8 cellular contexts compared by ENCODE assay signal in the genomic region with DNA sequence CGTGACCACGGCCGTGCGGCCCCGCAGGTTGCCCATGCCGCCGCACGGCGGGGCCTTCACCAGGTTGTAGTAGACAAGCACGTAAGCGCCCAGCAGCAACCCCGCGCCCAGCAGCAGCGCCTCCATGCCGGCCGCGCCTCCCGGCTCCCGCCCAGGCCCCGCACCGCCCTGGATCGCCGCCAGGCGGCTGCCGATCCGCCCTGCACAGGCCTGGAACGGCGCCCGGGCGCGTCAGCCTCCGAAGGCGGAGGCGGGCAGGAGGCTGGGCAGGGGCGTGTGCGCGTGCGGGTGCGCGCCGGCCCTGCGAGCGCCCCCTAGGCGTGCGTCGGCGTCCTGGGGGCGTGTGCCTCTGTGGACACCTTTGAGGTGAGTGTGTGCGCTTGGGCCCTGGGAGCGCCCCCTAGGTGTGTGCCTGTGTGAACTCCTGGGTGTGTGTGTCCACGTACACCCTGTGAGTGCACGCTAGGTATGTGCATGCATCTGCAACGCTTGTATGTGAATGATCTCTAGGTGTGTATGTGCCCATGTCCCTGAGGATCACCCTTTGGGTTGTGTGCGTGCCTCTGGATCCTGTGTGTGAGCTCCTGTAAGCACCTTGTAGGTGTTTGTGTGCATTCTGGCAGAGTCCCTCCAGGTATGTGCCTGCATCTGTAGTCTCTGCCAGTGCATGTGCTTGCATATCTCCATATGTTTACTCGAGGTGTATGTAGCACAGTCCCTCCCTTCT. TPM values are rescaled to one million over a fixed set of nuclear protein-coding genes. Genes with fewer than 3 reads are reported as not detected.
DNase-seq lines count a peak whose midpoint lies in the region; ATAC-seq and TF ChIP-seq lines count a peak whose summit lies in the region.

A gene with protein sequence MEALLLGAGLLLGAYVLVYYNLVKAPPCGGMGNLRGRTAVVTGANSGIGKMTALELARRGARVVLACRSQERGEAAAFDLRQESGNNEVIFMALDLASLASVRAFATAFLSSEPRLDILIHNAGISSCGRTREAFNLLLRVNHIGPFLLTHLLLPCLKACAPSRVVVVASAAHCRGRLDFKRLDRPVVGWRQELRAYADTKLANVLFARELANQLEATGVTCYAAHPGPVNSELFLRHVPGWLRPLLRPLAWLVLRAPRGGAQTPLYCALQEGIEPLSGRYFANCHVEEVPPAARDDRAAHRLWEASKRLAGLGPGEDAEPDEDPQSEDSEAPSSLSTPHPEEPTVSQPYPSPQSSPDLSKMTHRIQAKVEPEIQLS (minus strand): TSS at position 261 of the 727 bp plus-strand sequence. CDS start 135 bp downstream, at position 126.

- DNase-seq in DMS 273 (lab: John Stamatoyannopoulos, UW; ENCODE audit: unreplicated experiment) (peak; percentile 98), IMR-90 (peak; percentile 83), activated T-cell treated with anti-CD3 and anti-CD28 coated beads for 4 hours (peak; percentile 86), epithelial cell of esophagus (ENCODE audit: low read depth) (peak; percentile 96), mucosa of descending colon (peak; percentile 95 to 97 (median 95))
- DNase-seq in stimulated activated CD8-positive, alpha-beta memory T cell treated with anti-CD3 and anti-CD28 coated beads, Interleukin-4, amount 100 ng/mL, for 4 hours (ENCODE audit: low read depth in 2 of 2, low spot score in 1 of 2): peak; percentile 73 to 84

- H3K27me3 ChIP-seq in IMR-90 (ENCODE audit: control insufficient read depth, insufficient read depth, low read length) (no peaks in the 10 kb centered on the region), OCI-LY3 (ENCODE audit: low read depth, low read length) (no peaks in the 10 kb centered on the region)

- no peak within 1 kb of the TSS for H3K18ac ChIP-seq in IMR-90 (ENCODE audit: low read depth, low read length)

- H3K79me2 ChIP-seq in OCI-LY3 (ENCODE audit: low read length): peaks cover 43% of the 10 kb centered on the region

- CTCF ChIA-PET in IMR-90 (lab: Yijun Ruan, JAX): interaction anchor here (0.9 to 1.7 kb wide), 4 partner anchors 49 to 139 kb away, joined by 3 to 6 read pairs (median 4); no protein-coding TSS in a partner anchor

- WGBS in IMR-90 (ENCODE audit: extremely low coverage in 2 of 2, insufficient read length in 1 of 2), 2 experiments: 0% methylated on average over 26 of the region's 55 CpGs; no CpG with 5 or more reads in 1 of the 2 experiments

- POLR2A ChIA-PET in IMR-90 (lab: Charles Lee; ENCODE audit: unreplicated experiment): interaction anchor here (0.5 kb wide), 1 partner anchor 243 kb away, joined by 3 read pairs; no protein-coding TSS in a partner anchor

- TF ChIP-seq CTCF in IMR-90 (conservative IDR thresholded peaks at IDR 0.05; ENCODE audit: low read depth, low read length) (peak; percentile 94), OCI-LY3 (IDR thresholded peaks at IDR 0.05; ENCODE audit: low read depth, low read length) (peak; percentile 98), epithelial cell of esophagus (IDR thresholded peaks at IDR 0.05; ENCODE audit: insufficient read depth, low read depth, low read length, missing control alignments) (peak; percentile 62), mucosa of descending colon (IDR thresholded peaks at IDR 0.05) (peak; percentile 92)

- H3K56ac ChIP-seq in IMR-90 (ENCODE audit: extremely low read depth, insufficient read depth, low read length): 0 out of 2 replicates have a peak within 1 kb of the TSS, but pooled peaks have one; percentile 9

- no peaks in the 10 kb centered on the region for H3K9me3 ChIP-seq in IMR-90 (ENCODE audit: control insufficient read depth, insufficient read depth, low read length)
- H3K9me3 ChIP-seq in OCI-LY3 (ENCODE audit: insufficient read depth, low read length): no peaks in the 10 kb centered on the region
- no peaks in the 10 kb centered on the region for H3K9me3 ChIP-seq in mucosa of descending colon

- H2AFZ ChIP-seq in IMR-90 (replicated peaks; ENCODE audit: low read length, poor library complexity) (peak within 1 kb of the TSS; percentile 97), OCI-LY3 (ENCODE audit: low read depth, low read length) (no peak within 1 kb of the TSS; the same call in 1 of the 2 replicates)

- H4K91ac ChIP-seq in IMR-90 (ENCODE audit: insufficient read depth, low read depth, low read length): no peak within 1 kb of the TSS

- peak; percentile 43 for TF ChIP-seq RAD21 in IMR-90 (IDR thresholded peaks at IDR 0.05; ENCODE audit: low read length)

- H3K27ac ChIP-seq in IMR-90 (ENCODE audit: insufficient read depth, low read length) (peak within 1 kb of the TSS; percentile 27; the same call in 1 of the 2 replicates), OCI-LY3 (ENCODE audit: low read length) (peak within 1 kb of the TSS; percentile 82)

- H3K4me1 ChIP-seq in IMR-90 (ENCODE audit: control insufficient read depth, insufficient read depth, low read length) (peaks cover 10% of the 10 kb centered on the region), OCI-LY3 (ENCODE audit: low read length) (peaks cover 32% of the 10 kb centered on the region), mucosa of descending colon (ENCODE audit: low read depth) (peaks cover 31% of the 10 kb centered on the region)

- H2BK15ac ChIP-seq in IMR-90 (ENCODE audit: low read depth, low read length): no peak within 1 kb of the TSS

- H4K5ac ChIP-seq in IMR-90 (ENCODE audit: low read depth, low read length): peak within 1 kb of the TSS; percentile 43; the same call in 1 of the 2 replicates

- H4K8ac ChIP-seq in IMR-90 (ENCODE audit: low read depth in 2 of 2, low read length in 2 of 2): peak within 1 kb of the TSS in 1 of 2 experiments; percentile 28; a peak in 1 of 4 replicates

- H3K4ac ChIP-seq in IMR-90 (ENCODE audit: low read depth, low read length): peak within 1 kb of the TSS; percentile 16; the same call in 1 of the 2 replicates

- 0 out of 2 replicates have a peak within 1 kb of the TSS, but pooled peaks have one; percentile 4 for H3K14ac ChIP-seq in IMR-90 (replicated peaks; ENCODE audit: low read depth, low read length)

- H2AK5ac ChIP-seq in IMR-90 (ENCODE audit: low read depth, low read length): peak within 1 kb of the TSS; percentile 59; the same call in 1 of the 2 replicates

- TF ChIP-seq POLR2A in IMR-90 (IDR thresholded peaks at IDR 0.05; ENCODE audit: low read depth, low read length): no peak

- H3K23ac ChIP-seq in IMR-90 (ENCODE audit: low read depth, low read length): peak within 1 kb of the TSS; percentile 46

- peaks cover 20% of the 10 kb centered on the region for H3K36me3 ChIP-seq in IMR-90 (ENCODE audit: control insufficient read depth, insufficient read depth, low read length)
- peaks cover 50% of the 10 kb centered on the region for H3K36me3 ChIP-seq in OCI-LY3 (replicated peaks; ENCODE audit: low read depth, low read length)
- no peaks in the 10 kb centered on the region for H3K36me3 ChIP-seq in mucosa of descending colon (ENCODE audit: low read depth)

- H3K79me1 ChIP-seq in IMR-90 (ENCODE audit: low read depth in 1 of 2, low read length in 2 of 2): peaks cover 10 to 37% of the 10 kb centered on the region in 2 experiments; a peak in 3 of 4 replicates

- peak within 1 kb of the TSS; percentile 37; the same call in 1 of the 2 replicates for H3K9ac ChIP-seq in IMR-90 (ENCODE audit: low read depth, low read length)
- H3K9ac ChIP-seq in OCI-LY3 (ENCODE audit: low read length): peak within 1 kb of the TSS; percentile 91

- peak within 1 kb of the TSS; percentile 68 for H2AK9ac ChIP-seq in IMR-90 (replicated peaks; ENCODE audit: low read depth, low read length, poor library complexity)

- H2BK20ac ChIP-seq in IMR-90 (ENCODE audit: low read depth, low read length): no peak within 1 kb of the TSS

- intact Hi-C loops in IMR-90 (cut with micrococcal nuclease): no loop called here
- intact Hi-C loops in mucosa of descending colon (cut with DNase I, micrococcal nuclease): no loop called here

- peak; percentile 83 for ATAC-seq in GM21528 (IDR thresholded peaks at IDR 0.05; ENCODE audit: low FRiP score, unreplicated experiment)
- peak; percentile 92 for ATAC-seq in IMR-90 (ENCODE audit: low read depth)
- peak; percentile 95 for ATAC-seq in mucosa of descending colon

- peaks cover 18% of the 10 kb centered on the region; the same call in 1 of the 2 replicates for H4K20me1 ChIP-seq in IMR-90 (ENCODE audit: insufficient read depth, low read length)
- no peaks in the 10 kb centered on the region for H4K20me1 ChIP-seq in OCI-LY3 (ENCODE audit: insufficient read depth, low read length)

- in situ Hi-C loops in IMR-90 (cut with MboI; ENCODE audit: low sequenced_read_pairs): no loop called here

- H2BK120ac ChIP-seq in IMR-90 (ENCODE audit: low read depth, low read length): no peak within 1 kb of the TSS

- peak within 1 kb of the TSS; percentile 92 for H3K4me2 ChIP-seq in IMR-90 (ENCODE audit: low read depth, low read length)
- H3K4me2 ChIP-seq in OCI-LY3 (ENCODE audit: low read length): peak within 1 kb of the TSS; percentile 97

- peak within 1 kb of the TSS; percentile 14 for H2BK5ac ChIP-seq in IMR-90 (ENCODE audit: low read depth, low read length, poor library complexity, severe bottlenecking)

- peaks cover 16% of the 10 kb centered on the region for H3K9me1 ChIP-seq in IMR-90 (ENCODE audit: insufficient read depth, low read length)

- dilution Hi-C loops in IMR-90 (cut with HindIII; ENCODE audit: low sequenced_read_pairs, unreplicated experiment): no loop called here

- H3K4me3 ChIP-seq in IMR-90 (ENCODE audit: insufficient read depth, low read depth, low read length) (peak within 1 kb of the TSS; percentile 62), OCI-LY3 (ENCODE audit: low read length) (peak within 1 kb of the TSS; percentile 84), epithelial cell of esophagus (ENCODE audit: low read length) (peak within 1 kb of the TSS; percentile 61), mucosa of descending colon (peak within 1 kb of the TSS; percentile 56)

- no TSS peak for BruUV-seq in IMR-90 (replicated peaks; lab: Mats Ljungman, UMichigan)

TF ChIP-seq in IMR-90, 13 proteins besides CTCF, POLR2A, EP300 and RAD21 (continues in another document):
- TF ChIP-seq SMC3 (IDR thresholded peaks at IDR 0.05; ENCODE audit: low read depth, low read length) (peak; percentile 40), RCOR1 (IDR thresholded peaks at IDR 0.05; ENCODE audit: insufficient replicate concordance, low read length) (no peak), MAZ (IDR thresholded peaks at IDR 0.05; ENCODE audit: borderline replicate concordance, low read depth, low read length) (peak; percentile 73; the same call in 1 of the 2 replicates)

RNA-seq across cellular contexts. Expression of the gene that starts here (rescaled TPM):
- total RNA-seq in IMR-90 (2012; rRNA removed): 2.7 and 2.8 TPM in 2 replicates
- polyA plus RNA-seq in IMR-90 (2012; rRNA removed): 3.9 and 4.1 TPM in 2 replicates
- polyA plus RNA-seq in IMR-90 (2012; cell fraction: cytosol; rRNA removed): 3.7 and 5.3 TPM in 2 replicates
- 3.0 and 3.2 TPM in 2 replicates for polyA plus RNA-seq in IMR-90 (2012; cell fraction: nucleus; rRNA removed; ENCODE audit: low replicate concordance)
- 10 to 100 TPM in 1 of 3 donors, 1 to 10 TPM in 2; 7.1 to 10.1 (median 7.3) TPM for total RNA-seq in mucosa of descending colon

Comparison
In these comparisons a context has a peak if more than half of its experiments do, and no peak if none do; other contexts are left out.
1. Peak in every context shown above with its lines: DNase-seq, ATAC-seq, H3K4me3 ChIP-seq and H3K27ac ChIP-seq.